ENCODE assay signal across 1 cellular context in the genomic region with DNA sequence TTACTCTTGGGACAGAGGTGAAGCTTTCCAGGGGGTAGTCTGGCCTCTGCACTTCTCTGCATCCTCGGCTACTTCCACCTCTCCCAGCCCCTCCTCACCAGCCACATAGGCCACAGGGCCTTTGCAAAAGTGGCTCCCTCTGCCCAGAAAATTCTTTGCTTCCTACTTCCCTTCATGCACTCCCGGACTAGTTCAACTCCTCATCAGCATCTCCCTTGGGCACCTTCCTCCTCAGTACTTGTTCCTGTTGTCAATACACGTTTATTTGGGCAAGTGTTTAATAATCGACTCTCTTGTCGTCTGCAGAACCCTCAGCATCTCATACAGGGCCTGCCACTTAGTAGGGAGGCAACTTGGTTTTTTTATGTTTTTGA.
TF ChIP-seq lines count a peak whose summit lies in the region.

No MANE protein-coding gene starts in this region.

TF ChIP-seq in A549, 52 proteins besides CTCF, POLR2A, EP300 and RAD21 (continued from another document):
- TF ChIP-seq E2F6 (IDR thresholded peaks at IDR 0.05; ENCODE audit: borderline replicate concordance, low read depth), result no peak
- no peak for TF ChIP-seq ATOH8 (CRISPR knock-in tag; IDR thresholded peaks at IDR 0.05; ENCODE audit: low read depth)
